ENCODE assay signal across 9 cellular contexts in the genomic region with DNA sequence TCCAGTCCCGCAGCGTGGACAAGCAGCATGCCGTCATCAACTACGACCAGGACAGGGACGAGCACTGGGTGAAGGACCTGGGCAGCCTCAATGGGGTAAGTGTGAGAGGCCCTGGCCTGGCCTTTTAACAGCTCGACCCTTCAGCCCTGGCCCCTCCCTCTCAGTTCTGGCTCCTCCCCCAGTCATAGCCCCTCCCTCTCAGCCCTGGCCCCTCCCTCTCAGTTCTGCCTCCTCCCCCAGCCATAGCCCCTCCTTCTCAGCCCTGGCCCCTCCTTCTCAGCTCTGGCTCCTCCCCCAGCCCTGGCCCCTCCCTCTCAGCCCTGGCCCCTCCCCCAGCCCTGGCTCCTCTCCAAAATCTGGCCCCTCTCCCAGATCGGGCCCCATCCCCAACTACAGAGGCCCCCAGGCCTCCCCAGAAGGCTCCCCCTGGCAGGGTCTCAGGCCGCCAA. TPM values are rescaled to one million over a fixed set of nuclear protein-coding genes. Genes with fewer than 3 reads are reported as not detected.
A peak's percentile ranks its signal among the peaks of the same experiment; 100 is the strongest.
DNase-seq lines count a peak whose midpoint lies in the region; ATAC-seq and TF ChIP-seq lines count a peak whose summit lies in the region.
"Had no signal": no experiment of that assay in that cellular context is flagged by ENCODE, and none has a peak within 500 bp of the region (broad histone marks: within the 10 kb centered on the region; RNA-seq: fewer than 3 reads in every experiment).

No MANE protein-coding gene starts in this region.

- no peaks in the 10 kb centered on the region for H3K36me3 Mint-ChIP-seq in central memory CD8-positive, alpha-beta T cell (ENCODE audit: insufficient read depth)

- H3K27me3 Mint-ChIP-seq in central memory CD8-positive, alpha-beta T cell, result no peaks in the 10 kb centered on the region

- H3K4me1 ChIP-seq in neuronal stem cell (ENCODE audit: control insufficient read depth in 2 of 2, insufficient read depth in 1 of 2, low read depth in 1 of 2, low read length in 2 of 2), result peaks cover 0 to 8% of the 10 kb centered on the region in 2 donors
- peaks cover 24 to 55% (median 30%) of the 10 kb centered on the region in 3 donors for H3K4me1 ChIP-seq in esophagus squamous epithelium
- H3K4me1 ChIP-seq in vagina, result peaks cover 24% of the 10 kb centered on the region

- peak; percentile 13 for ATAC-seq in central memory CD8-positive, alpha-beta T cell (replicated peaks; ENCODE audit: extremely low read depth, poor library complexity, severe bottlenecking)
- no peak for ATAC-seq in GM19351 (IDR thresholded peaks at IDR 0.05; ENCODE audit: unreplicated experiment)

- no peak overlapping the region for H2BK15ac ChIP-seq in neuronal stem cell (ENCODE audit: low read length)

- H3K14ac ChIP-seq in neuronal stem cell (ENCODE audit: low read length), result peak overlapping the region; percentile 71

- peak overlapping the region; percentile 53 for H2BK5ac ChIP-seq in neuronal stem cell (ENCODE audit: low read length)

- no peaks in the 10 kb centered on the region for H3K27me3 ChIP-seq in neuronal stem cell (ENCODE audit: control insufficient read depth in 3 of 3, insufficient read depth in 3 of 3, low read depth in 1 of 3, low read length in 3 of 3)
- H3K27me3 ChIP-seq in esophagus squamous epithelium, result no peaks in the 10 kb centered on the region
- no peaks in the 10 kb centered on the region for H3K27me3 ChIP-seq in vagina

- no peaks in the 10 kb centered on the region for H3K4me1 Mint-ChIP-seq in central memory CD8-positive, alpha-beta T cell

- WGBS in neuronal stem cell (ENCODE audit: extremely low coverage in 2 of 2, insufficient read length in 2 of 2, insufficient replicate concordance in 1 of 2), 2 donors, result no CpG with 5 or more reads among the region's 8 CpGs
- WGBS in esophagus squamous epithelium, 2 donors, result 90 to 94% methylated on average over 6 of the region's 8 CpGs

- H3K4me3 Mint-ChIP-seq in central memory CD8-positive, alpha-beta T cell, result no peak overlapping the region

- intact Hi-C loops in esophagus squamous epithelium (cut with DNase I) (no loop called here), vagina (cut with DNase I) (no loop called here)

- TF ChIP-seq CTCF in esophagus squamous epithelium (IDR thresholded peaks at IDR 0.05), result no peak
- TF ChIP-seq CTCF in vagina (IDR thresholded peaks at IDR 0.05), result no peak

- DNase-seq in GDM1 (lab: John Stamatoyannopoulos, UW) (peak; percentile 17), OCI-M1 (lab: John Stamatoyannopoulos, UW) (peak; percentile 17), neuronal stem cell (ENCODE audit: low spot score) (no peak), 8988T (no peak), esophagus squamous epithelium (lab: John Stamatoyannopoulos, UW) (no peak), vagina (ENCODE audit: extremely low spot score in 2 of 2) (no peak)
- no peak for DNase-seq in central memory CD8-positive, alpha-beta T cell (ENCODE audit: low spot score in 2 of 2)

- H2AK5ac ChIP-seq in neuronal stem cell (ENCODE audit: low read depth, low read length), result peak overlapping the region; percentile 90

- H3K27ac ChIP-seq in neuronal stem cell (replicated peaks; ENCODE audit: low read length), result no peak overlapping the region
- no peak overlapping the region for H3K27ac ChIP-seq in esophagus squamous epithelium
- no peak overlapping the region for H3K27ac ChIP-seq in vagina
- H3K27ac ChIP-seq: neutrophil had no signal

- peak overlapping the region; percentile 83 for H3K9ac ChIP-seq in neuronal stem cell (ENCODE audit: low read depth, low read length, poor library complexity)

- H2AFZ ChIP-seq in neuronal stem cell (ENCODE audit: low read length), result no peak overlapping the region

- TF ChIP-seq POLR2A in esophagus squamous epithelium (IDR thresholded peaks at IDR 0.05) (no peak), vagina (IDR thresholded peaks at IDR 0.05) (no peak)

- H3K4ac ChIP-seq in neuronal stem cell (ENCODE audit: low read length), result no peak overlapping the region

- H3K36me3 ChIP-seq in neuronal stem cell (replicated peaks in 1 of 2; ENCODE audit: control insufficient read depth in 2 of 2, insufficient read depth in 2 of 2, low read length in 2 of 2), result peaks cover 0 to 7% of the 10 kb centered on the region in 2 donors
- H3K36me3 ChIP-seq in esophagus squamous epithelium, result peaks cover 0 to 51% (median 0%) of the 10 kb centered on the region in 3 donors
- H3K36me3 ChIP-seq in vagina, result peaks cover 0 to 14% of the 10 kb centered on the region in 2 donors
- H3K36me3 ChIP-seq: neutrophil had no signal

- H3K79me1 ChIP-seq in neuronal stem cell (ENCODE audit: low read depth, low read length), result peaks cover 21% of the 10 kb centered on the region

- H3K9me3 ChIP-seq in neuronal stem cell (replicated peaks in 1 of 2; ENCODE audit: control insufficient read depth in 2 of 2, insufficient read depth in 1 of 2, low read depth in 1 of 2, low read length in 2 of 2), result no peaks in the 10 kb centered on the region
- H3K9me3 ChIP-seq in esophagus squamous epithelium, result no peaks in the 10 kb centered on the region
- no peaks in the 10 kb centered on the region for H3K9me3 ChIP-seq in vagina
- H3K9me3 ChIP-seq: neutrophil had no signal

- peak overlapping the region; percentile 85 for H3K18ac ChIP-seq in neuronal stem cell (ENCODE audit: low read length)

- H3K4me2 ChIP-seq in neuronal stem cell (ENCODE audit: insufficient read depth, low read length, poor library complexity, severe bottlenecking), result no peak overlapping the region

- no peak overlapping the region for H3K23ac ChIP-seq in neuronal stem cell (ENCODE audit: low read depth, low read length, poor library complexity)

- no peak overlapping the region for H2BK120ac ChIP-seq in neuronal stem cell (ENCODE audit: low read depth, low read length)

- no peak overlapping the region for H3K27ac Mint-ChIP-seq in central memory CD8-positive, alpha-beta T cell (ENCODE audit: low read depth)

- H2BK12ac ChIP-seq in neuronal stem cell (ENCODE audit: low read length), result peak overlapping the region; percentile 58

- H4K8ac ChIP-seq in neuronal stem cell (ENCODE audit: low read depth, low read length), result peak overlapping the region; percentile 48

- H4K91ac ChIP-seq in neuronal stem cell (ENCODE audit: low read depth, low read length, poor library complexity), result no peak overlapping the region

- H3K4me3 ChIP-seq in neuronal stem cell (ENCODE audit: low read length in 2 of 2) (no peak overlapping the region), esophagus squamous epithelium (no peak overlapping the region), vagina (no peak overlapping the region)

- no peaks in the 10 kb centered on the region for H3K9me3 Mint-ChIP-seq in central memory CD8-positive, alpha-beta T cell

RNA-seq across cellular contexts. Expression of a gene that starts 11.2 kb away (rescaled TPM):
- 12.3 TPM for polyA plus RNA-seq in neuronal stem cell (2013, experiment 1 of 2)
- polyA plus RNA-seq in neuronal stem cell (2013, experiment 2 of 2), result 11.4 TPM
- total RNA-seq in esophagus squamous epithelium (10 to 100 TPM; 18.2 to 41.0 (median 30.6) TPM), vagina (17.9 TPM)

RNA-seq across cellular contexts. Expression of a gene that starts 48.4 kb away (rescaled TPM):
- polyA plus RNA-seq in neuronal stem cell (2013, experiment 1 of 2), result 0.04 TPM
- 0.03 TPM for polyA plus RNA-seq in neuronal stem cell (2013, experiment 2 of 2)
- total RNA-seq in esophagus squamous epithelium (under 1 TPM; 0.18 to 0.95 (median 0.64) TPM), vagina (not detected)

Comparison
In these comparisons a context has a peak if more than half of its experiments do, and no peak if none do; other contexts are left out.
1. DNase-seq: peak in GDM1 (single experiment) and OCI-M1 (single experiment); none in central memory CD8-positive, alpha-beta T cell (0 of 2), neuronal stem cell (single experiment), 8988T (single experiment), esophagus squamous epithelium (single experiment) and vagina (0 of 2).